In genomic region chr6:11812439-11812838, GRCh38 we compare ENCODE assay signal across 32 cellular contexts. TPM values are rescaled to one million over a fixed set of nuclear protein-coding genes. Genes with fewer than 3 reads are reported as not detected.
"Had no signal": no experiment of that assay in that cellular context is flagged by ENCODE, and none has a peak within 500 bp of the region (broad histone marks: within the 10 kb centered on the region; RNA-seq: fewer than 3 reads in every experiment).

No MANE protein-coding gene starts in this region.

- FAIRE-seq: colon had no signal

- H3K27ac ChIP-seq: adrenal gland, body of pancreas, heart right ventricle, hepatocyte, WERI-Rb-1 had no signal

- ATAC-seq: activated CD8-positive, alpha-beta memory T cell treated with anti-CD3 and anti-CD28 coated beads, Interleukin-2, amount 10 ng/mL, durations not matched to agents 7 days and 5 days; activated CD8-positive, alpha-beta T cell treated with anti-CD3 and anti-CD28 coated beads, Interleukin-2, amount 10 ng/mL, durations not matched to agents 7 days and 5 days; body of pancreas; effector memory CD8-positive, alpha-beta T cell; gastroesophageal sphincter; heart right ventricle had no signal

- DNase-seq: activated B cell treated with CpG ODN at 0.5 μM for 24 hours; activated CD4-positive, alpha-beta memory T cell treated with anti-CD3 and anti-CD28 coated beads for 36 hours; activated CD4-positive, alpha-beta T cell treated with anti-CD3 and anti-CD28 coated beads for 36 hours; activated CD4-positive, alpha-beta T cell treated with anti-CD3 and anti-CD28 coated beads, Interleukin-2, amount 10 ng/mL, durations not matched to agents 24 days and 14 days; activated CD4-positive, CD25-positive, alpha-beta regulatory T cell treated with anti-CD3 and anti-CD28 coated beads, Interleukin-2, amount 50 U/mL, for 72 hours; activated CD8-positive, alpha-beta memory T cell treated with anti-CD3 and anti-CD28 coated beads, Interleukin-2, amount 10 ng/mL, durations not matched to agents 7 days and 5 days; activated CD8-positive, alpha-beta memory T cell treated with anti-CD3 and anti-CD28 coated beads, Interleukin-2, amount 50 U/mL, for 4 hours; activated CD8-positive, alpha-beta T cell treated with anti-CD3 and anti-CD28 coated beads, Interleukin-2, amount 10 ng/mL, durations not matched to agents 7 days and 5 days; activated effector memory CD4-positive, alpha-beta T cell treated with anti-CD3 and anti-CD28 coated beads, Interleukin-2, amount 50 U/mL, for 16 hours; activated naive CD4-positive, alpha-beta T cell treated with anti-CD3 and anti-CD28 coated beads for 36 hours; activated naive CD8-positive, alpha-beta T cell treated with anti-CD3 and anti-CD28 coated beads for 36 hours; activated naive CD8-positive, alpha-beta T cell treated with anti-CD3 and anti-CD28 coated beads, Interleukin-2, amount 50 U/mL, for 24 hours; activated T-cell treated with anti-CD3 and anti-CD28 coated beads, Interleukin-2, amount 50 U/mL, for 1 hour; activated T-cell treated with anti-CD3 and anti-CD28 coated beads, Interleukin-2, amount 50 U/mL, for 48 hours; adrenal gland; amygdala; aorta; body of pancreas; caudate nucleus; cortex of kidney; dermis blood vessel endothelial cell; effector CD4-positive, alpha-beta T cell; effector memory CD8-positive, alpha-beta T cell; erythroblast; foreskin melanocyte; heart right ventricle; T1000; WERI-Rb-1 had no signal

- H3K4me3 ChIP-seq: adrenal gland, body of pancreas, esophagus muscularis mucosa, gastroesophageal sphincter, heart right ventricle, hepatocyte had no signal

- H3K9me3 ChIP-seq: adrenal gland, body of pancreas, esophagus muscularis mucosa, gastroesophageal sphincter, heart right ventricle had no signal

- H3K4me2 ChIP-seq: hepatocyte had no signal

- H3K79me2 ChIP-seq: hepatocyte had no signal

- H2AFZ ChIP-seq: hepatocyte had no signal

- H3K27me3 ChIP-seq: adrenal gland, body of pancreas, esophagus muscularis mucosa, gastroesophageal sphincter, heart right ventricle, hepatocyte had no signal

- H3K36me3 ChIP-seq: adrenal gland, esophagus muscularis mucosa, gastroesophageal sphincter, heart right ventricle, WERI-Rb-1 had no signal

RNA-seq across cellular contexts. Expression of gene ADTRP, which starts 33.8 kb away (rescaled TPM):
- total RNA-seq: body of pancreas had no signal
